9 cellular contexts compared by ENCODE assay signal in genomic region chr3:71784201-71784913, GRCh38. TPM values are rescaled to one million over a fixed set of nuclear protein-coding genes. Genes with fewer than 3 reads are reported as not detected.
DNase-seq lines count a peak whose midpoint lies in the region; ATAC-seq and TF ChIP-seq lines count a peak whose summit lies in the region.
"Had no signal": no experiment of that assay in that cellular context is flagged by ENCODE, and none has a peak within 500 bp of the region (broad histone marks: within the 10 kb centered on the region; RNA-seq: fewer than 3 reads in every experiment).

No MANE protein-coding gene starts in this region.

- H3K9me3 ChIP-seq in heart right ventricle (no peaks in the 10 kb centered on the region), right atrium auricular region (no peaks in the 10 kb centered on the region), upper lobe of left lung (no peaks in the 10 kb centered on the region)

- intact Hi-C loops in heart right ventricle (cut with DNase I) = no loop called here

- H3K4me3 ChIP-seq in heart right ventricle (peak overlapping the region in 9 of 10 donors; percentile 21 to 63 (median 27)), right atrium auricular region (peak overlapping the region in 1 of 2 donors; percentile 38), upper lobe of left lung (peak overlapping the region in 3 of 4 donors; percentile 38 to 48 (median 43))

- 2 to 3% methylated on average over 23 of the region's 23 CpGs for WGBS in heart right ventricle, 2 donors
- WGBS in upper lobe of left lung, 2 donors = 2 to 9% methylated on average over 21 to 23 of the region's 23 CpGs

- no peak for DNase-seq in heart right ventricle
- DNase-seq in right atrium auricular region (ENCODE audit: low spot score) = no peak
- no peak for DNase-seq in activated naive CD8-positive, alpha-beta T cell treated with anti-CD3 and anti-CD28 coated beads, Interleukin-2, amount 50 U/mL, for 24 hours
- DNase-seq in mesothelial cell of epicardium (ENCODE audit: low spot score in 2 of 2, unreplicated experiment in 2 of 2) = no peak
- peak in 1 of 2 donors; percentile 37 for DNase-seq in upper lobe of left lung
- DNase-seq in NCI-H1105 (lab: John Stamatoyannopoulos, UW) = no peak
- no peak for DNase-seq in HT-29 (ENCODE audit: low spot score)
- no peak for DNase-seq in globus pallidus (ENCODE audit: low spot score)
- DNase-seq: foreskin melanocyte had no signal

- no peak for TF ChIP-seq EP300 in upper lobe of left lung (IDR thresholded peaks at IDR 0.05)

- TF ChIP-seq CTCF in heart right ventricle (IDR thresholded peaks at IDR 0.05) (no peak), right atrium auricular region (IDR thresholded peaks at IDR 0.05) (no peak), mesothelial cell of epicardium (IDR thresholded peaks at IDR 0.05; ENCODE audit: unreplicated experiment) (no peak), upper lobe of left lung (IDR thresholded peaks at IDR 0.05) (no peak)

- H3K4me1 ChIP-seq in heart right ventricle (peaks cover 0 to 28% (median 7%) of the 10 kb centered on the region in 9 donors), right atrium auricular region (peaks cover 0 to 20% of the 10 kb centered on the region in 2 donors), upper lobe of left lung (peaks cover 7 to 20% (median 17%) of the 10 kb centered on the region in 4 donors)

- peaks cover 15% of the 10 kb centered on the region for H3K4me1 Mint-ChIP-seq in activated naive CD8-positive, alpha-beta T cell treated with anti-CD3 and anti-CD28 coated beads, Interleukin-2, amount 50 U/mL, for 24 hours
- H3K4me1 Mint-ChIP-seq in mesothelial cell of epicardium = peaks cover 13% of the 10 kb centered on the region

- no peaks in the 10 kb centered on the region for H3K36me3 Mint-ChIP-seq in activated naive CD8-positive, alpha-beta T cell treated with anti-CD3 and anti-CD28 coated beads, Interleukin-2, amount 50 U/mL, for 24 hours (ENCODE audit: low read depth)
- no peaks in the 10 kb centered on the region for H3K36me3 Mint-ChIP-seq in mesothelial cell of epicardium

- no peak overlapping the region for H3K27ac Mint-ChIP-seq in activated naive CD8-positive, alpha-beta T cell treated with anti-CD3 and anti-CD28 coated beads, Interleukin-2, amount 50 U/mL, for 24 hours
- no peak overlapping the region for H3K27ac Mint-ChIP-seq in mesothelial cell of epicardium

- no peaks in the 10 kb centered on the region for H3K9me3 Mint-ChIP-seq in activated naive CD8-positive, alpha-beta T cell treated with anti-CD3 and anti-CD28 coated beads, Interleukin-2, amount 50 U/mL, for 24 hours
- no peaks in the 10 kb centered on the region for H3K9me3 Mint-ChIP-seq in mesothelial cell of epicardium

- TF ChIP-seq POLR2A in upper lobe of left lung (IDR thresholded peaks at IDR 0.05) = peak in 1 of 4 donors; percentile 19

- H3K27me3 Mint-ChIP-seq in activated naive CD8-positive, alpha-beta T cell treated with anti-CD3 and anti-CD28 coated beads, Interleukin-2, amount 50 U/mL, for 24 hours = peaks cover 63% of the 10 kb centered on the region
- peaks cover 83% of the 10 kb centered on the region for H3K27me3 Mint-ChIP-seq in mesothelial cell of epicardium (ENCODE audit: low read depth)

- ATAC-seq in heart right ventricle (no peak), upper lobe of left lung (ENCODE audit: low FRiP score in 2 of 2) (peak in 1 of 2 donors; percentile 41)
- no peak for ATAC-seq in activated naive CD8-positive, alpha-beta T cell treated with anti-CD3 and anti-CD28 coated beads, Interleukin-2, amount 50 U/mL, for 24 hours

- H3K4me3 Mint-ChIP-seq in activated naive CD8-positive, alpha-beta T cell treated with anti-CD3 and anti-CD28 coated beads, Interleukin-2, amount 50 U/mL, for 24 hours = peak overlapping the region; percentile 79
- H3K4me3 Mint-ChIP-seq in mesothelial cell of epicardium = peak overlapping the region; percentile 57

- no peaks in the 10 kb centered on the region for H3K36me3 ChIP-seq in heart right ventricle
- no peaks in the 10 kb centered on the region for H3K36me3 ChIP-seq in right atrium auricular region
- no peaks in the 10 kb centered on the region for H3K36me3 ChIP-seq in upper lobe of left lung

- H3K27ac ChIP-seq in heart right ventricle (peak overlapping the region in 2 of 10 donors; percentile 43 to 83), right atrium auricular region (no peak overlapping the region), upper lobe of left lung (peak overlapping the region in 3 of 4 donors; percentile 16 to 78 (median 17))

- H3K27me3 ChIP-seq in heart right ventricle (peaks cover 4 to 87% (median 84%) of the 10 kb centered on the region in 7 donors), right atrium auricular region (peaks cover 15 to 24% of the 10 kb centered on the region in 2 donors), upper lobe of left lung (peaks cover 0 to 38% (median 8%) of the 10 kb centered on the region in 4 donors)

RNA-seq across cellular contexts. Expression of gene PROK2, which starts 0.6 kb away (rescaled TPM):
- total RNA-seq in heart right ventricle (under 1 TPM in 6 of 10 donors, not detected in 4; 0.25 to 0.67 (median 0.51) TPM), right atrium auricular region (under 1 TPM in 1 of 2 donors, not detected in 1; 0.48 TPM), mesothelial cell of epicardium (not detected in 3 replicates), upper lobe of left lung (10 to 100 TPM in 1 of 6 donors, 1 to 10 TPM in 4, not detected in 1; 2.3 to 10.7 (median 3.3) TPM)
- polyA plus RNA-seq in heart right ventricle = under 1 TPM; 0.09 to 0.15 TPM
- total RNA-seq in HT-29 (2014; rRNA removed; shearing (Covaris generic)) = not detected in 2 replicates

RNA-seq across cellular contexts. Expression of gene GPR27, which starts 30.7 kb away (rescaled TPM):
- total RNA-seq in heart right ventricle (10 to 100 TPM in 1 of 10 donors, 1 to 10 TPM in 8, under 1 TPM in 1; 0.95 to 10.0 (median 6.0) TPM), right atrium auricular region (1 to 10 TPM in 1 of 2 donors, under 1 TPM in 1; 0.98 to 1.9 TPM), mesothelial cell of epicardium (13.4 to 16.1 TPM (median 14.2 TPM) in 3 replicates), upper lobe of left lung (1 to 10 TPM in 3 of 6 donors, under 1 TPM in 2, not detected in 1; 0.39 to 4.4 (median 1.3) TPM)
- polyA plus RNA-seq in heart right ventricle = under 1 TPM; 0.26 to 0.37 TPM
- total RNA-seq in HT-29 (2014; rRNA removed; shearing (Covaris generic)) = not detected in 2 replicates

RNA-seq across cellular contexts. Expression of gene EIF4E3, which starts 59.2 kb away (rescaled TPM):
- total RNA-seq in heart right ventricle (10 to 100 TPM; 44.8 to 58.1 (median 53.0) TPM), right atrium auricular region (10 to 100 TPM; 18.2 to 23.3 TPM), mesothelial cell of epicardium (9.9 to 10.9 TPM (median 9.9 TPM) in 3 replicates), upper lobe of left lung (10 to 100 TPM in 5 of 6 donors, 1 to 10 TPM in 1; 7.3 to 40.2 (median 21.2) TPM)
- polyA plus RNA-seq in heart right ventricle = 10 to 100 TPM; 12.9 to 13.1 TPM
- total RNA-seq in HT-29 (2014; rRNA removed; shearing (Covaris generic)) = 0.21 and 0.28 TPM in 2 replicates

Comparison
In these comparisons a context has a peak if more than half of its experiments do, and no peak if none do; other contexts are left out.
1. H3K27ac ChIP-seq: peak in upper lobe of left lung (3 of 4); none in right atrium auricular region (0 of 2).